Comparison of ENCODE assay signal across 25 cellular contexts in genomic region chr2:191008286-191008685, GRCh38. TPM values are rescaled to one million over a fixed set of nuclear protein-coding genes. Genes with fewer than 3 reads are reported as not detected.
DNase-seq lines count a peak whose midpoint lies in the region; ATAC-seq, FAIRE-seq and TF ChIP-seq lines count a peak whose summit lies in the region.
"Had no signal": no experiment of that assay in that cellular context is flagged by ENCODE, and none has a peak within 500 bp of the region (broad histone marks: within the 10 kb centered on the region; RNA-seq: fewer than 3 reads in every experiment).

No MANE protein-coding gene starts in this region.

- no peak overlapping the region for H3K27ac ChIP-seq in smooth muscle cell (ENCODE audit: low read depth)
- H3K27ac ChIP-seq: A549, heart right ventricle, HL-60, parathyroid adenoma, right lobe of liver, upper lobe of left lung, WERI-Rb-1 had no signal

- H3K4me1 ChIP-seq in smooth muscle cell (ENCODE audit: low read depth), result peaks cover 9% of the 10 kb centered on the region

- peaks cover 70% of the 10 kb centered on the region for H3K36me3 Mint-ChIP-seq in activated CD4-positive, alpha-beta T cell treated with anti-CD3 and anti-CD28 coated beads, Interleukin-2, amount 10 ng/mL, durations not matched to agents 7 days and 5 days (ENCODE audit: low read depth)
- H3K36me3 Mint-ChIP-seq in activated CD4-positive, alpha-beta memory T cell treated with anti-CD3 and anti-CD28 coated beads, Interleukin-2, amount 10 ng/mL, durations not matched to agents 7 days and 5 days (ENCODE audit: low read depth), result peaks cover 70% of the 10 kb centered on the region
- H3K36me3 Mint-ChIP-seq in memory B cell, result peaks cover 35% of the 10 kb centered on the region

- peak; percentile 52 for TF ChIP-seq POLR2A in GM12891 (IDR thresholded peaks at IDR 0.05; ENCODE audit: low read depth, low read length)

- H3K27ac Mint-ChIP-seq in activated CD4-positive, alpha-beta T cell treated with anti-CD3 and anti-CD28 coated beads, Interleukin-2, amount 10 ng/mL, durations not matched to agents 7 days and 5 days, result peak overlapping the region; percentile 63
- H3K27ac Mint-ChIP-seq in activated CD4-positive, alpha-beta memory T cell treated with anti-CD3 and anti-CD28 coated beads, Interleukin-2, amount 10 ng/mL, durations not matched to agents 7 days and 5 days, result peak overlapping the region; percentile 10
- H3K27ac Mint-ChIP-seq in memory B cell, result peak overlapping the region; percentile 63

- H3K9ac ChIP-seq in smooth muscle cell (ENCODE audit: low read depth), result no peak overlapping the region
- H3K9ac ChIP-seq: parathyroid adenoma had no signal

- no peak overlapping the region for H2AFZ ChIP-seq in smooth muscle cell (ENCODE audit: low read depth)
- H2AFZ ChIP-seq: parathyroid adenoma had no signal

- H4K20me1 ChIP-seq in smooth muscle cell (ENCODE audit: low read depth), result peaks cover 22% of the 10 kb centered on the region

- no peak overlapping the region for H3K4me3 ChIP-seq in smooth muscle cell
- H3K4me3 ChIP-seq: A549, heart right ventricle, right lobe of liver, upper lobe of left lung had no signal

- POLR2A ChIA-PET in activated CD4-positive, alpha-beta T cell treated with anti-CD3 and anti-CD28 coated beads, Interleukin-2, amount 10 ng/mL, durations not matched to agents 7 days and 5 days (lab: Charles Lee), result no interaction called here
- POLR2A ChIA-PET in activated CD4-positive, alpha-beta memory T cell treated with anti-CD3 and anti-CD28 coated beads, Interleukin-2, amount 10 ng/mL, durations not matched to agents 7 days and 5 days (lab: Charles Lee), result interaction anchor here (1.1 to 4.3 kb wide), 3 partner anchors 12 to 19 kb away, joined by 3 to 20 read pairs (median 4); no protein-coding TSS in a partner anchor

- peaks cover 61% of the 10 kb centered on the region for H3K36me3 ChIP-seq in smooth muscle cell (ENCODE audit: low read depth)

- peak overlapping the region; percentile 68 for H3K4me3 Mint-ChIP-seq in activated CD4-positive, alpha-beta T cell treated with anti-CD3 and anti-CD28 coated beads, Interleukin-2, amount 10 ng/mL, durations not matched to agents 7 days and 5 days
- H3K4me3 Mint-ChIP-seq in activated CD4-positive, alpha-beta memory T cell treated with anti-CD3 and anti-CD28 coated beads, Interleukin-2, amount 10 ng/mL, durations not matched to agents 7 days and 5 days, result peak overlapping the region; percentile 24
- no peak overlapping the region for H3K4me3 Mint-ChIP-seq in memory B cell
- H3K4me3 Mint-ChIP-seq: natural killer cell treated with Interleukin-12 subunit alpha and Interleukin-12 subunit beta and Interleukin-15 and Interleukin-18, amount 100 ng/mL, for 72 hours had no signal

- FAIRE-seq in GM12891 (lab: Jason Lieb, UNC), result no peak
- FAIRE-seq: A549, H54 had no signal

- H3K27me3 ChIP-seq in smooth muscle cell (ENCODE audit: low read depth), result no peaks in the 10 kb centered on the region
- H3K27me3 ChIP-seq: BE2C, heart right ventricle, right lobe of liver, upper lobe of left lung had no signal

- ATAC-seq in memory B cell (ENCODE audit: low read depth), result no peak
- ATAC-seq in HG03354 (IDR thresholded peaks at IDR 0.05; ENCODE audit: poor library complexity, severe bottlenecking, unreplicated experiment), result no peak
- ATAC-seq in GM18907 (IDR thresholded peaks at IDR 0.05; ENCODE audit: unreplicated experiment), result no peak
- ATAC-seq: A549; left lobe of liver; natural killer cell treated with Interleukin-12 subunit alpha and Interleukin-12 subunit beta and Interleukin-15 and Interleukin-18, amount 100 ng/mL, for 72 hours; right lobe of liver had no signal

- no peaks in the 10 kb centered on the region for H3K27me3 Mint-ChIP-seq in activated CD4-positive, alpha-beta T cell treated with anti-CD3 and anti-CD28 coated beads, Interleukin-2, amount 10 ng/mL, durations not matched to agents 7 days and 5 days
- H3K27me3 Mint-ChIP-seq in activated CD4-positive, alpha-beta memory T cell treated with anti-CD3 and anti-CD28 coated beads, Interleukin-2, amount 10 ng/mL, durations not matched to agents 7 days and 5 days, result no peaks in the 10 kb centered on the region
- H3K27me3 Mint-ChIP-seq in memory B cell, result no peaks in the 10 kb centered on the region
- H3K27me3 Mint-ChIP-seq: natural killer cell treated with Interleukin-12 subunit alpha and Interleukin-12 subunit beta and Interleukin-15 and Interleukin-18, amount 100 ng/mL, for 72 hours had no signal

- DNase-seq in activated CD4-positive, alpha-beta T cell treated with anti-CD3 and anti-CD28 coated beads, Interleukin-2, amount 10 ng/mL, durations not matched to agents 7 days and 5 days, result no peak
- DNase-seq in activated CD4-positive, alpha-beta T cell treated with anti-CD3 and anti-CD28 coated beads for 4 hours, result no peak
- DNase-seq in GM12891 (ENCODE audit: insufficient read length, low spot score), result no peak
- no peak for DNase-seq in activated CD4-positive, alpha-beta memory T cell treated with anti-CD3 and anti-CD28 coated beads, Interleukin-2, amount 10 ng/mL, durations not matched to agents 7 days and 5 days
- no peak for DNase-seq in memory B cell (ENCODE audit: low spot score in 2 of 2)
- no peak for DNase-seq in smooth muscle cell (lab: John Stamatoyannopoulos, UW; ENCODE audit: unreplicated experiment)
- DNase-seq: activated gamma-delta T cell, BE2C, cerebellar nuclear complex, heart right ventricle, NCI-H1417, NCI-H2081 treated with DMSO at 0.1 percent for 48 hours, NCI-H446, right lobe of liver, SIG-M5, upper lobe of left lung, WERI-Rb-1 had no signal

- TF ChIP-seq CTCF in smooth muscle cell (IDR thresholded peaks at IDR 0.05; ENCODE audit: borderline replicate concordance, insufficient read depth, poor library complexity, severe bottlenecking), result no peak

- peaks cover 25% of the 10 kb centered on the region for H3K9me3 Mint-ChIP-seq in activated CD4-positive, alpha-beta T cell treated with anti-CD3 and anti-CD28 coated beads, Interleukin-2, amount 10 ng/mL, durations not matched to agents 7 days and 5 days
- peaks cover 21% of the 10 kb centered on the region for H3K9me3 Mint-ChIP-seq in activated CD4-positive, alpha-beta memory T cell treated with anti-CD3 and anti-CD28 coated beads, Interleukin-2, amount 10 ng/mL, durations not matched to agents 7 days and 5 days
- peaks cover 2% of the 10 kb centered on the region for H3K9me3 Mint-ChIP-seq in memory B cell
- H3K9me3 Mint-ChIP-seq: natural killer cell treated with Interleukin-12 subunit alpha and Interleukin-12 subunit beta and Interleukin-15 and Interleukin-18, amount 100 ng/mL, for 72 hours had no signal

- no peak overlapping the region for H3K4me2 ChIP-seq in smooth muscle cell
- H3K4me2 ChIP-seq: A549 had no signal

- H3K9me3 ChIP-seq in smooth muscle cell (replicated peaks; ENCODE audit: low read depth), result no peaks in the 10 kb centered on the region
- H3K9me3 ChIP-seq: A549, BE2C, right lobe of liver, upper lobe of left lung had no signal

- CTCF ChIA-PET in activated CD4-positive, alpha-beta T cell treated with anti-CD3 and anti-CD28 coated beads, Interleukin-2, amount 10 ng/mL, durations not matched to agents 7 days and 5 days (lab: Charles Lee), result interaction anchor here (0.9 kb wide), 1 partner anchor 104 kb away, joined by 3 read pairs; no protein-coding TSS in a partner anchor
- CTCF ChIA-PET in activated CD4-positive, alpha-beta memory T cell treated with anti-CD3 and anti-CD28 coated beads, Interleukin-2, amount 10 ng/mL, durations not matched to agents 7 days and 5 days (lab: Charles Lee), result interaction anchor here (0.8 kb wide), 1 partner anchor 21 kb away, joined by 3 read pairs; no protein-coding TSS in a partner anchor

- peaks cover 68% of the 10 kb centered on the region for H3K4me1 Mint-ChIP-seq in activated CD4-positive, alpha-beta T cell treated with anti-CD3 and anti-CD28 coated beads, Interleukin-2, amount 10 ng/mL, durations not matched to agents 7 days and 5 days
- peaks cover 78% of the 10 kb centered on the region for H3K4me1 Mint-ChIP-seq in activated CD4-positive, alpha-beta memory T cell treated with anti-CD3 and anti-CD28 coated beads, Interleukin-2, amount 10 ng/mL, durations not matched to agents 7 days and 5 days
- peaks cover 18% of the 10 kb centered on the region for H3K4me1 Mint-ChIP-seq in memory B cell

- H3F3A ChIP-seq in smooth muscle cell (ENCODE audit: low read depth), result no peaks in the 10 kb centered on the region

- peaks cover 27% of the 10 kb centered on the region for H3K79me2 ChIP-seq in smooth muscle cell (ENCODE audit: low read depth)

TF ChIP-seq in GM12891, 5 proteins besides CTCF, POLR2A, EP300 and RAD21:
- TF ChIP-seq PAX5 (IDR thresholded peaks at IDR 0.05; ENCODE audit: insufficient read depth, low read length, severe bottlenecking) (no peak), POU2F2 (IDR thresholded peaks at IDR 0.05; ENCODE audit: low read depth, low read length) (no peak), TAF1 (IDR thresholded peaks at IDR 0.05; ENCODE audit: low read depth, low read length) (no peak), SPI1 (IDR thresholded peaks at IDR 0.05; ENCODE audit: low read depth, low read length) (no peak), POLR2AphosphoS5 (IDR thresholded peaks at IDR 0.05; ENCODE audit: low read depth, low read length) (no peak; the same call in 1 of the 2 replicates)
TF ChIP-seq in GM12891: peak in this region for 0.

RNA-seq across cellular contexts. Expression of gene STAT1, which starts 5.7 kb away (rescaled TPM):
- 100 to 1,000 TPM; 876 to 958 TPM for total RNA-seq in activated CD4-positive, alpha-beta T cell treated with anti-CD3 and anti-CD28 coated beads, Interleukin-2, amount 10 ng/mL, durations not matched to agents 7 days and 5 days
- polyA plus RNA-seq in GM12891 (2012; ENCODE audit: low read depth, missing spikeins), result 320 TPM
- total RNA-seq in activated CD4-positive, alpha-beta memory T cell treated with anti-CD3 and anti-CD28 coated beads, Interleukin-2, amount 10 ng/mL, durations not matched to agents 7 days and 5 days, result 100 to 1,000 TPM; 540 to 547 TPM
- total RNA-seq in smooth muscle cell, result 66.5 and 74.6 TPM in 2 replicates
- 30.5 and 33.7 TPM in 2 replicates for polyA plus RNA-seq in smooth muscle cell

Comparison
In these comparisons a context has a peak if more than half of its experiments do, and no peak if none do; other contexts are left out.
1. H3K27ac Mint-ChIP-seq: peak in every context shown above with its lines; median percentile 63 in activated CD4-positive, alpha-beta T cell treated with anti-CD3 and anti-CD28 coated beads, Interleukin-2, amount 10 ng/mL, durations not matched to agents 7 days and 5 days; 63 in memory B cell; 10 in activated CD4-positive, alpha-beta memory T cell treated with anti-CD3 and anti-CD28 coated beads, Interleukin-2, amount 10 ng/mL, durations not matched to agents 7 days and 5 days.